In the genomic region with DNA sequence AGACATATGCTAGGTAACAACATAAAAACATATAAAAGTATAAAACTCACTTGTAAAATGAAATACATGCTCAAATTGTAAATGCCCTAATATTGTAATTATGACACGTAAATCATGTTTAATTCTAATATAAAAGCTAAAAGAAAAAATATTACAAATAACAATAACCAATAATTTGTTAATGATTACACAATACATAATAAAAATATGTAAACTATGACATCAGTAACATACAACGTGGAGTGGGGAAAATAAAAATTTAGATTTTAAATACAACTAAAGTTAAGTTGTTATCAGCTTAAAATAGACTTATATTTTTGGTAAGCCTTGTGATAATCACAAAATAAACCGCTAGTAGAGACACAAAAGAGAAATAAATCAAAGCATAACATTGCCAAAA, we compare ENCODE assay signal across 32 cellular contexts.
"Had no signal": no experiment of that assay in that cellular context is flagged by ENCODE, and none has a peak within 500 bp of the region (broad histone marks: within the 10 kb centered on the region; RNA-seq: fewer than 3 reads in every experiment).

No MANE protein-coding gene starts in this region.

- FAIRE-seq: astrocyte had no signal

- H3K27me3 ChIP-seq: body of pancreas, brain microvascular endothelial cell, breast epithelium had no signal

- H3K4me3 ChIP-seq: body of pancreas, breast epithelium had no signal

- H3K36me3 ChIP-seq: brain microvascular endothelial cell, breast epithelium, WERI-Rb-1 had no signal

- H3K9me3 ChIP-seq: body of pancreas, breast epithelium had no signal

- DNase-seq: activated CD4-positive, alpha-beta memory T cell treated with anti-CD3 and anti-CD28 coated beads, Interleukin-2, amount 10 ng/mL, durations not matched to agents 7 days and 5 days; activated CD4-positive, alpha-beta T cell treated with anti-CD3 and anti-CD28 coated beads for 1 hour; activated CD4-positive, alpha-beta T cell treated with anti-CD3 and anti-CD28 coated beads for 36 hours; activated CD4-positive, alpha-beta T cell treated with anti-CD3 and anti-CD28 coated beads for 48 hours; activated CD4-positive, alpha-beta T cell treated with anti-CD3 and anti-CD28 coated beads, Interleukin-2, amount 10 ng/mL, durations not matched to agents 7 days and 5 days; activated CD4-positive, alpha-beta T cell treated with anti-CD3 and anti-CD28 coated beads, Interleukin-2, amount 50 U/mL, for 48 hours; activated CD4-positive, CD25-positive, alpha-beta regulatory T cell; activated CD8-positive, alpha-beta memory T cell treated with anti-CD3 and anti-CD28 coated beads for 24 hours; activated CD8-positive, alpha-beta memory T cell treated with anti-CD3 and anti-CD28 coated beads, Interleukin-2, amount 10 ng/mL, durations not matched to agents 7 days and 5 days; activated CD8-positive, alpha-beta memory T cell treated with anti-CD3 and anti-CD28 coated beads, Interleukin-2, amount 50 U/mL, for 48 hours; activated CD8-positive, alpha-beta T cell treated with anti-CD3 and anti-CD28 coated beads, Interleukin-2, amount 10 ng/mL, durations not matched to agents 7 days and 5 days; activated effector memory CD4-positive, alpha-beta T cell treated with Interleukin-2 at 50 U/mL for 16 hours; activated gamma-delta T cell; activated naive CD4-positive, alpha-beta T cell treated with anti-CD3 and anti-CD28 coated beads, Interleukin-2, amount 10 ng/mL, durations not matched to agents 7 days and 5 days; activated naive CD4-positive, alpha-beta T cell treated with Interleukin-2 at 50 U/mL for 16 hours; activated naive CD8-positive, alpha-beta T cell treated with anti-CD3 and anti-CD28 coated beads, Interleukin-2, amount 10 ng/mL, durations not matched to agents 7 days and 5 days; activated naive CD8-positive, alpha-beta T cell treated with anti-CD3 and anti-CD28 coated beads, Interleukin-2, amount 50 U/mL, for 24 hours; activated T-cell treated with anti-CD3 and anti-CD28 coated beads, Interleukin-2, amount 50 U/mL, for 24 hours; activated T-cell treated with anti-CD3 and anti-CD28 coated beads, Interleukin-2, amount 50 U/mL, for 48 hours; amygdala; anterior cingulate cortex; body of pancreas; brain microvascular endothelial cell; central memory CD4-positive, alpha-beta T cell; T-helper 1 cell; T-helper 2 cell; T-helper 9 cell; WERI-Rb-1 had no signal

- ATAC-seq: activated CD4-positive, alpha-beta T cell treated with anti-CD3 and anti-CD28 coated beads for 36 hours; activated CD4-positive, CD25-positive, alpha-beta regulatory T cell treated with anti-CD3 and anti-CD28 coated beads, Interleukin-2, amount 50 U/mL, for 24 hours; activated CD8-positive, alpha-beta memory T cell treated with anti-CD3 and anti-CD28 coated beads, Interleukin-2, amount 10 ng/mL, durations not matched to agents 7 days and 5 days; activated CD8-positive, alpha-beta T cell treated with anti-CD3 and anti-CD28 coated beads, Interleukin-2, amount 10 ng/mL, durations not matched to agents 7 days and 5 days; activated naive CD8-positive, alpha-beta T cell treated with anti-CD3 and anti-CD28 coated beads, Interleukin-2, amount 50 U/mL, for 24 hours; body of pancreas; WTC11 had no signal

- H3K27ac ChIP-seq: body of pancreas, brain microvascular endothelial cell, breast epithelium, WERI-Rb-1 had no signal

- H3K4me1 ChIP-seq: body of pancreas, breast epithelium had no signal
